In the genomic region with DNA sequence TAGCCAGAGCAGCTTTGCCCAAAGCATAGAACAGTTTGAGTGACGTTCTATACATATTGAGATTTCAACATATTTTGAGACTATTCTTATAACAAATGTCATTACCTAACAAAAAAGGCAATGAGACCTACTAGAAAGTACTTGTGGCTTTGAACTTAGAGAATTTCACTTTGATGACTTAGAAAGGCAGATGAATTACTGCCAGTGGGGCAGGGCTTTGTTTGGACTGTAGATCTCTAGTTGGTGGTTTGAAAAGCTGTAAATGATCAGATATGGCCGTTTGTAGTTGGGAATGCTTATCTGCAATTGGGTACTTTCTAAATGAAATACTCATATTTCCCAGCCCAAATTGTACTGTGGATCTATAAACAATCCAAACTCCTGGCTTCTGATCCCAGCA, we compare ENCODE assay signal across 27 cellular contexts. TPM values are rescaled to one million over a fixed set of nuclear protein-coding genes. Genes with fewer than 3 reads are reported as not detected.
"Had no signal": no experiment of that assay in that cellular context is flagged by ENCODE, and none has a peak within 500 bp of the region (broad histone marks: within the 10 kb centered on the region; RNA-seq: fewer than 3 reads in every experiment).

No MANE protein-coding gene starts in this region.

- H3K27me3 ChIP-seq: ascending aorta, body of pancreas, cardiac muscle cell had no signal

- H3K4me2 ChIP-seq: PC-9 had no signal

- H3K9me3 ChIP-seq: ascending aorta, body of pancreas had no signal

- H3K4me3 ChIP-seq: ascending aorta, body of pancreas, cardiac muscle cell, PC-9 had no signal

- DNase-seq: activated CD4-positive, alpha-beta T cell treated with anti-CD3 and anti-CD28 coated beads for 4 hours; activated CD8-positive, alpha-beta memory T cell treated with anti-CD3 and anti-CD28 coated beads, Interleukin-2, amount 50 U/mL, for 4 hours; activated CD8-positive, alpha-beta T cell treated with anti-CD3 and anti-CD28 coated beads for 36 hours; activated effector memory CD4-positive, alpha-beta T cell treated with anti-CD3 and anti-CD28 coated beads, Interleukin-2, amount 50 U/mL, for 16 hours; activated naive CD4-positive, alpha-beta T cell treated with Interleukin-2 at 50 U/mL for 16 hours; activated naive CD8-positive, alpha-beta T cell treated with anti-CD3 and anti-CD28 coated beads, Interleukin-2, amount 50 U/mL, for 24 hours; activated T-cell treated with anti-CD3 and anti-CD28 coated beads, Interleukin-2, amount 50 U/mL, for 24 hours; amniotic stem cell; body of pancreas; cerebellar nuclear complex; NCI-H1048; NCI-H2029; NCI-H2107; NCI-H2171 treated with DMSO at 0.1 percent for 48 hours; NCI-H226; NCI-H526; NCI-H82; NK-92 treated with Interleukin-12 subunit alpha and Interleukin-12 subunit beta, amount 100 ng/mL, for 24 hours; PC-9; SHP77 treated with DMSO at 0.1 percent for 48 hours; T1000 had no signal

- H3K4me1 ChIP-seq: ascending aorta, body of pancreas had no signal

- H2AFZ ChIP-seq: PC-9 had no signal

- ATAC-seq: activated CD4-positive, CD25-positive, alpha-beta regulatory T cell treated with anti-CD3 and anti-CD28 coated beads, Interleukin-2, amount 50 U/mL, for 24 hours; activated CD8-positive, alpha-beta T cell treated with anti-CD3 and anti-CD28 coated beads for 36 hours; activated naive CD4-positive, alpha-beta T cell treated with anti-CD3 and anti-CD28 coated beads, Interleukin-2, amount 50 U/mL, for 72 hours; activated naive CD8-positive, alpha-beta T cell treated with anti-CD3 and anti-CD28 coated beads, Interleukin-2, amount 50 U/mL, for 24 hours; body of pancreas had no signal

- H3K36me3 ChIP-seq: ascending aorta, cardiac muscle cell had no signal

- H3K27ac ChIP-seq: ascending aorta, body of pancreas, cardiac muscle cell, PC-9 had no signal

RNA-seq across cellular contexts. Expression of a gene that starts 28.1 kb away (rescaled TPM):
- total RNA-seq: ascending aorta, body of pancreas, cardiac muscle cell, NCI-H460, SK-MEL-5 had no signal
- polyA plus RNA-seq: cardiac muscle cell had no signal

RNA-seq across cellular contexts. Expression of a gene that starts 47.2 kb away (rescaled TPM):
- total RNA-seq: activated CD8-positive, alpha-beta T cell treated with anti-CD3 and anti-CD28 coated beads for 36 hours; activated naive CD4-positive, alpha-beta T cell treated with anti-CD3 and anti-CD28 coated beads, Interleukin-2, amount 50 U/mL, for 72 hours; ascending aorta; body of pancreas; cardiac muscle cell; NCI-H460; PC-9; SK-MEL-5 had no signal
- polyA plus RNA-seq: cardiac muscle cell had no signal
